7 cellular contexts compared by ENCODE assay signal in the genomic region with DNA sequence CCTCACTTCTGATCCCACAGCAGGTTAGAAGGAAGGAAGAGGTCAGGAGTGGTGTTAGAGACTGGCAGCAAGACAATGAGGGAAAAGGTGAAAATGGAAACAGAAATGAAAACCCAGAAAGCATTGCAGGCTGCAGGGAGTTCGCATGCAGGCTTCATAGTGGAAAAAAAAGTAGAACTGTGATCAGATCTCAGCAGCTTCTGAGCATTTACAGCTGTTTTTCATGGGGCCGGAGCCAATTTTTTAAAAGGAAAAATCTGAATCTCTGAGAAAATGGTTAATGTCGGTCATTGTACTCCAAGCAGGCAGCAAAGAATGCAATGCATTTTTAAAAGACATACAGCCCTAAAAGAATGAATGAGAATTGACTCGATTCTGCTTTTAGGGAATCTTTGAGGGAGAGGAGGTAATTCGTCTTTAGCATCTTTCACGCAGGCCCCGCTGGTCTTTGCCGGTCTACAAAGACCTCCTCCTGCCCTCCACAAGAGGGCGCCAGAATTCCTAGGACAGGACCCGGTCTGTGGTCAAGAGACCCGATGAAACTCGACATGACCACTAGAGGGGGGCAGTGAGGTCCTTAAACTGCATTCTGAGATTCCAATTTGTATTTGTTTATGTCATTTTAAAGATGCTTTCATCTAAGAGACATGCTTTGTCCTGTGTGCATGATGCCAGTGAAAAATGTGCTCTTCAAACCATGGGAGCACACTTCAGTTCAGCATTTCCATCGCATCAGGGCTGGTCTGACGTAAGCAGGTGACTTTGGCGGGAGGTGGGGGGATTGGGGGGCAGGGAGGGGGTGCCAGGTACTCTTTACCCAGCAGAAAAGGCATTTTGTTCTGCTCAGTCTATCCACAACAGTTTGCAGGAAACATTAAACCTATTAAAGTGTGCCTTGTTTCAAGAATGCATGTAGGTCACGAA. TPM values are rescaled to one million over a fixed set of nuclear protein-coding genes. Genes with fewer than 3 reads are reported as not detected.
DNase-seq lines count a peak whose midpoint lies in the region; ATAC-seq and TF ChIP-seq lines count a peak whose summit lies in the region.

No MANE protein-coding gene starts in this region.

- no peak for TF ChIP-seq POLR2A in sigmoid colon (IDR thresholded peaks at IDR 0.05)

- DNase-seq in GM13976 (ENCODE audit: low spot score) (peak; percentile 81), NCI-H146 (lab: John Stamatoyannopoulos, UW) (peak; percentile 81), T-helper 2 cell (peak; percentile 39 to 86 (median 62)), anterior cingulate cortex (lab: John Stamatoyannopoulos, UW) (peak in 55 of 58 donors; percentile 6 to 89 (median 59)), right cardiac atrium (peak; percentile 85 to 91 (median 88)), sigmoid colon (peak; percentile 89)

- ATAC-seq in HG02852 (IDR thresholded peaks at IDR 0.05; ENCODE audit: unreplicated experiment): peak; percentile 80
- peak; percentile 95 to 97 for ATAC-seq in right cardiac atrium

- TF ChIP-seq CTCF in GM13976 (IDR thresholded peaks at IDR 0.05; ENCODE audit: borderline replicate concordance, control extremely low read depth, extremely low read depth, insufficient read depth, missing control alignments) (peak; percentile 94), sigmoid colon (IDR thresholded peaks at IDR 0.05) (peak; percentile 88 to 98 (median 96))

- no peaks in the 10 kb centered on the region for H3K36me3 ChIP-seq in sigmoid colon

- in situ Hi-C loops in GM13976 (cut with MboI; ENCODE audit: low sequenced_read_pairs, unreplicated experiment): loop anchor here (5.0 to 25.0 kb wide), 4 partner anchors 100 to 528 kb away; a partner anchor contains a TSS

- 24% methylated on average over 16 of the region's 16 CpGs for WGBS in right cardiac atrium
- WGBS in sigmoid colon, 2 donors: 22 to 28% methylated on average over 16 of the region's 16 CpGs

- H3K27me3 ChIP-seq in right cardiac atrium (ENCODE audit: control insufficient read depth, insufficient read depth): no peaks in the 10 kb centered on the region
- H3K27me3 ChIP-seq in sigmoid colon: no peaks in the 10 kb centered on the region

- H3K4me3 ChIP-seq in right cardiac atrium (ENCODE audit: low read length): no peak overlapping the region
- H3K4me3 ChIP-seq in sigmoid colon: no peak overlapping the region

- intact Hi-C loops in right cardiac atrium (cut with DNase I) (loop anchor here in 2 of 4 donors (5.0 to 10.0 kb wide), 3 partner anchors 120 to 448 kb away; a partner anchor contains a TSS), sigmoid colon (cut with DNase I) (loop anchor here (1.0 to 10.0 kb wide), 6 partner anchors 123 to 442 kb away; a partner anchor contains a TSS)

- H3K27ac ChIP-seq in right cardiac atrium (ENCODE audit: low read length) (no peak overlapping the region), sigmoid colon (peak overlapping the region in 1 of 4 donors; percentile 6)

- H3K9me3 ChIP-seq in right cardiac atrium (ENCODE audit: control insufficient read depth, low read length): no peaks in the 10 kb centered on the region
- H3K9me3 ChIP-seq in sigmoid colon: no peaks in the 10 kb centered on the region

- TF ChIP-seq EP300 in sigmoid colon (IDR thresholded peaks at IDR 0.05): no peak

- H3K4me1 ChIP-seq in right cardiac atrium (ENCODE audit: control insufficient read depth, insufficient read depth, low read length): no peaks in the 10 kb centered on the region
- no peaks in the 10 kb centered on the region for H3K4me1 ChIP-seq in sigmoid colon

RNA-seq across cellular contexts. Expression of a gene that starts 43.7 kb away (rescaled TPM):
- total RNA-seq in right cardiac atrium (not detected), sigmoid colon (not detected)
- polyA plus RNA-seq in right cardiac atrium (0.16 TPM), sigmoid colon (not detected)
